ENCODE assay signal across 14 cellular contexts in the genomic region with DNA sequence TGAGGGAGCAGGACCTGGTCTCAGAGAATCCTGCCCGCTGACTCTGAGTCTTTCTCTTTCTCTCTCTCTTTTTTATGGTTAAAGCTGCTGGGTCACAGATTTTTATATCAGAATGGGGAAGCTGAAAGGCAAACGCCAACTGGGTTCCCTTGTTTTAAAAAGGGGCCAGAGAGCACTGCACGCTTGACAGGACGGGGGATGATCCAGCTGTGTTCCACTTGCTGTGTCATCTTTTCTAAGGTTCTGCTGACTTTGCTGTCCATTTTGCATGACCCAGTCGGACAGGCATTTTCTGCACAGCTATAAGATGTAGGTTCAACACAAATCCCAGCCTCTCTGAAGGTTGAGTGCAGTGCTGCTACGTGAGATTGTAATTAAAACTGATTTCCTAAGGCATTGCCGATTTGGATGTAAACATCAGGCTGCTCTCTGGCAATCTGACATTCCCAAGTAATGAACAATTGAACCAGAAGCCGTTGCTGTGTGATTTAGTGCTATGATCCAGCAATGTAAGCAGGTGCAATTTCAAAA. TPM values are rescaled to one million over a fixed set of nuclear protein-coding genes. Genes with fewer than 3 reads are reported as not detected.
DNase-seq lines count a peak whose midpoint lies in the region; ATAC-seq and TF ChIP-seq lines count a peak whose summit lies in the region.
"Had no signal": no experiment of that assay in that cellular context is flagged by ENCODE, and none has a peak within 500 bp of the region (broad histone marks: within the 10 kb centered on the region; RNA-seq: fewer than 3 reads in every experiment).

No MANE protein-coding gene starts in this region.

- POLR2A ChIA-PET in CD4-positive, alpha-beta T cell (lab: Charles Lee): interaction anchor here (1.3 to 2.9 kb wide), 4 partner anchors 12 to 23 kb away, joined by 4 to 16 read pairs (median 10); no protein-coding TSS in a partner anchor

- H3K27me3 Mint-ChIP-seq in CD4-positive, alpha-beta T cell: no peaks in the 10 kb centered on the region
- H3K27me3 Mint-ChIP-seq in dendritic cell treated with granulocyte-macrophage colony-stimulating factor and Interleukin-4, amounts not matched to agents 40 ng/mL and 50 ng/mL, for 4 days: no peaks in the 10 kb centered on the region
- H3K27me3 Mint-ChIP-seq in natural killer cell treated with Interleukin-12 subunit alpha and Interleukin-12 subunit beta and Interleukin-15 and Interleukin-18, amount 100 ng/mL, for 72 hours: no peaks in the 10 kb centered on the region
- H3K27me3 Mint-ChIP-seq: naive B cell had no signal

- H3K4me3 Mint-ChIP-seq in CD4-positive, alpha-beta T cell: peak overlapping the region; percentile 34
- H3K4me3 Mint-ChIP-seq in dendritic cell treated with granulocyte-macrophage colony-stimulating factor and Interleukin-4, amounts not matched to agents 40 ng/mL and 50 ng/mL, for 4 days: peak overlapping the region; percentile 52
- peak overlapping the region; percentile 78 for H3K4me3 Mint-ChIP-seq in natural killer cell treated with Interleukin-12 subunit alpha and Interleukin-12 subunit beta and Interleukin-15 and Interleukin-18, amount 100 ng/mL, for 72 hours
- H3K4me3 Mint-ChIP-seq: naive B cell had no signal

- no peaks in the 10 kb centered on the region for H3K9me3 Mint-ChIP-seq in CD4-positive, alpha-beta T cell
- H3K9me3 Mint-ChIP-seq in dendritic cell treated with granulocyte-macrophage colony-stimulating factor and Interleukin-4, amounts not matched to agents 40 ng/mL and 50 ng/mL, for 4 days: no peaks in the 10 kb centered on the region
- no peaks in the 10 kb centered on the region for H3K9me3 Mint-ChIP-seq in natural killer cell treated with Interleukin-12 subunit alpha and Interleukin-12 subunit beta and Interleukin-15 and Interleukin-18, amount 100 ng/mL, for 72 hours
- H3K9me3 Mint-ChIP-seq: naive B cell had no signal

- H3K4me1 Mint-ChIP-seq in CD4-positive, alpha-beta T cell (ENCODE audit: low read depth): peaks cover 91% of the 10 kb centered on the region
- H3K4me1 Mint-ChIP-seq in dendritic cell treated with granulocyte-macrophage colony-stimulating factor and Interleukin-4, amounts not matched to agents 40 ng/mL and 50 ng/mL, for 4 days (ENCODE audit: low read depth): peaks cover 81% of the 10 kb centered on the region
- peaks cover 83% of the 10 kb centered on the region in 2 donors for H3K4me1 Mint-ChIP-seq in natural killer cell treated with Interleukin-12 subunit alpha and Interleukin-12 subunit beta and Interleukin-15 and Interleukin-18, amount 100 ng/mL, for 72 hours (ENCODE audit: low read depth in 2 of 2)

- peaks cover 91% of the 10 kb centered on the region for H3K36me3 Mint-ChIP-seq in CD4-positive, alpha-beta T cell (ENCODE audit: low read depth)
- H3K36me3 Mint-ChIP-seq in dendritic cell treated with granulocyte-macrophage colony-stimulating factor and Interleukin-4, amounts not matched to agents 40 ng/mL and 50 ng/mL, for 4 days (ENCODE audit: low read depth): peaks cover 31% of the 10 kb centered on the region
- H3K36me3 Mint-ChIP-seq in natural killer cell treated with Interleukin-12 subunit alpha and Interleukin-12 subunit beta and Interleukin-15 and Interleukin-18, amount 100 ng/mL, for 72 hours: peaks cover 31% of the 10 kb centered on the region

- ATAC-seq in CD4-positive, alpha-beta T cell (ENCODE audit: poor library complexity): no peak
- no peak for ATAC-seq in natural killer cell treated with Interleukin-12 subunit alpha and Interleukin-12 subunit beta and Interleukin-15 and Interleukin-18, amount 100 ng/mL, for 72 hours
- no peak for ATAC-seq in GM21515 (IDR thresholded peaks at IDR 0.05; ENCODE audit: unreplicated experiment)
- no peak for ATAC-seq in HG02763 (IDR thresholded peaks at IDR 0.05; ENCODE audit: unreplicated experiment)

- no peaks in the 10 kb centered on the region for H3K9me3 ChIP-seq in CD4-positive, alpha-beta T cell (ENCODE audit: control insufficient read depth, low read length)
- H3K9me3 ChIP-seq: vagina had no signal

- H3K27ac Mint-ChIP-seq in CD4-positive, alpha-beta T cell: peak overlapping the region; percentile 71
- H3K27ac Mint-ChIP-seq in dendritic cell treated with granulocyte-macrophage colony-stimulating factor and Interleukin-4, amounts not matched to agents 40 ng/mL and 50 ng/mL, for 4 days: peak overlapping the region; percentile 80
- H3K27ac Mint-ChIP-seq in natural killer cell treated with Interleukin-12 subunit alpha and Interleukin-12 subunit beta and Interleukin-15 and Interleukin-18, amount 100 ng/mL, for 72 hours: peak overlapping the region; percentile 83 to 93

- no peak overlapping the region for H3K27ac ChIP-seq in CD4-positive, alpha-beta T cell (ENCODE audit: low read depth, low read length)
- H3K27ac ChIP-seq: RWPE1, vagina had no signal

- DNase-seq in CD4-positive, alpha-beta T cell: no peak
- DNase-seq in MV-4-11 (lab: John Stamatoyannopoulos, UW): peak; percentile 21
- no peak for DNase-seq in natural killer cell treated with Interleukin-12 subunit alpha and Interleukin-12 subunit beta and Interleukin-15 and Interleukin-18, amount 100 ng/mL, for 72 hours (ENCODE audit: low spot score)
- DNase-seq in T1000 (lab: John Stamatoyannopoulos, UW): no peak
- no peak for DNase-seq in T-helper 9 cell
- DNase-seq: cortex of kidney; naive B cell; NCI-H1436; stimulated activated CD4-positive, alpha-beta T cell treated with anti-CD3 and anti-CD28 coated beads, Interleukin-4, amount 100 ng/mL, for 24 hours had no signal

- CTCF ChIA-PET in CD4-positive, alpha-beta T cell (lab: Charles Lee): interaction anchor here (3.6 kb wide), 1 partner anchor 23 kb away, joined by 16 read pairs; no protein-coding TSS in a partner anchor

- TF ChIP-seq CTCF in CD4-positive, alpha-beta T cell (IDR thresholded peaks at IDR 0.05): no peak

- intact Hi-C loops in CD4-positive, alpha-beta T cell (cut with DNase I, micrococcal nuclease): no loop called here
- intact Hi-C loops in dendritic cell treated with granulocyte-macrophage colony-stimulating factor and Interleukin-4, amounts not matched to agents 40 ng/mL and 50 ng/mL, for 4 days (cut with micrococcal nuclease): no loop called here

- H3K27me3 ChIP-seq in CD4-positive, alpha-beta T cell (ENCODE audit: control insufficient read depth, insufficient read depth, low read length): no peaks in the 10 kb centered on the region
- H3K27me3 ChIP-seq: vagina had no signal

RNA-seq across cellular contexts. Expression of a gene that starts 25.8 kb away (rescaled TPM):
- 10 to 100 TPM; 46.4 to 46.6 TPM for total RNA-seq in CD4-positive, alpha-beta T cell
- total RNA-seq in natural killer cell treated with Interleukin-12 subunit alpha and Interleukin-12 subunit beta and Interleukin-15 and Interleukin-18, amount 100 ng/mL, for 72 hours: 100 to 1,000 TPM in 1 of 2 donors, 10 to 100 TPM in 1; 42.9 to 102 TPM
